In genomic region chr16:24897522-24897921, GRCh38 we compare ENCODE assay signal across 1 cellular context. TPM values are rescaled to one million over a fixed set of nuclear protein-coding genes. Genes with fewer than 3 reads are reported as not detected.
"Had no signal": no experiment of that assay in that cellular context is flagged by ENCODE, and none has a peak within 500 bp of the region (broad histone marks: within the 10 kb centered on the region; RNA-seq: fewer than 3 reads in every experiment).

No MANE protein-coding gene starts in this region.

RNA-seq across cellular contexts. Expression of gene SLC5A11, which starts 51.8 kb away (rescaled TPM):
- polyA plus RNA-seq: IMR-90 had no signal
